In the genomic region with DNA sequence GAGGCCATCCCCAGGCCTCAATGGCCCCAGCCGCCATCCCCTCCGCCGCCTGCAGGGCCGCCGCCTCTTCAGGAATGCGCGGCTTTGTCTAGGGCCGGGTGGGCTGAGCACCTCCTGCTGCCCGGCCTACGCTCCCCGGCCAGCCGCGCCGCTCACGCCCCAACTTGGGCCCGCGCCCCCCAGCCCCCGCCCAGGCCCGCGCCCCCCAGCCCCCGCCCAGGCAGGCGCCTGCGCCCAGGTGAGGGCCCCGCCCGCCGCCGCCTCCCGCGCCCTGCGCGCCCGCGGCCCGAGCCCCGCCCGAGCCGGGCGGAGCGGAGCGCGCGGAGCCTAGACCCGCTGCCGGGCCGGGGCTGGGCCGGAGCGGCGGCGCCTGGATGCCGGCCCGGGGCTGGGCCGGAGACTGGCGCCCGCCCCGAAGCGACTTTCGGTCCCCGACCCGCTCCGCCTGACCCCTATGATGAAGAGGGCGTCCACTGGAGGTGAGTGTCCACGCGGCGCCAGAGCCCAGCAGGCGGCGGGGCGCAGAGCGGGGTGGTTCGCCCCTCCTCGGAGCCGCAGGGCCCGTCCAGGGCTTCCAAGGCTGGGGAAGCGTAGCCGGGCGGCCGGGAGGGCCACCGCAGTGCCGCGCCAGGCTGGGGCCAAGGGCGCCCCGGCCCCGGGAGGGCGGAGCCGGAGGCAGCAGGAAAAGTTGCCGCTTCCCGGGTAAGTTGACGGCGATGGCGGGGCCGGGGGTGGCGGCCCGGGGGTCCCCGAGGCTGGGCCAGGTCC, we compare ENCODE assay signal across 1 cellular context.
TF ChIP-seq lines count a peak whose summit lies in the region.

No MANE protein-coding gene starts in this region.

TF ChIP-seq in A549, 52 proteins besides CTCF, POLR2A, EP300 and RAD21:
- TF ChIP-seq PHF8 (IDR thresholded peaks at IDR 0.05; ENCODE audit: borderline replicate concordance, low read depth) (peak; percentile 45; the same call in 1 of the 2 replicates), KDM5A (IDR thresholded peaks at IDR 0.05) (no peak), EHMT2 (IDR thresholded peaks at IDR 0.05; ENCODE audit: low read depth) (no peak)
TF ChIP-seq in A549: peak in this region for 1.
